In the genomic region with DNA sequence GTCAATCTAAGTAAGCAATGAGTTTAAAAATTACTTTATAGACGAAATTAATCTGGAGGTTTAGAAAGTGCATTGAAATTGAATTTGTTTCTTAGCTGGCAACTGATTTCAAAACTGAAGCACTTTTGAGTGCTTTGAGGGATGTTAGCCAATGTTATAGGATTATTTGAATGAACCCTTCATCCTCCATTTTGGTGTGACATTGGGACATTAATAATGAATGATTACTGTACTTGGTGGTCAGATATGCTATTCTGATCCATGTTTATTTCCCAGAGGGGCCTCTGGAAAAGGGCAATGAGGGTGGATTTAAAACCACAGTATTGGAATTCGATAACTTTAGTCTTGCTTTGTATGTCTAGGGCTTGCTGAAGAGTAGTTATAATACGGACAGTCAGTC, we compare ENCODE assay signal across 17 cellular contexts.
A peak's percentile ranks its signal among the peaks of the same experiment; 100 is the strongest.
DNase-seq lines count a peak whose midpoint lies in the region; ATAC-seq, FAIRE-seq and TF ChIP-seq lines count a peak whose summit lies in the region.
"Had no signal": no experiment of that assay in that cellular context is flagged by ENCODE, and none has a peak within 500 bp of the region (broad histone marks: within the 10 kb centered on the region; RNA-seq: fewer than 3 reads in every experiment).

No MANE protein-coding gene starts in this region.

- H3K36me3 ChIP-seq in skeletal muscle tissue (ENCODE audit: control insufficient read depth in 3 of 3, insufficient read depth in 3 of 3, low read length in 3 of 3): no peaks in the 10 kb centered on the region
- no peaks in the 10 kb centered on the region for H3K36me3 ChIP-seq in effector memory CD4-positive, alpha-beta T cell (ENCODE audit: control insufficient read depth, insufficient read depth, low read length)
- H3K36me3 ChIP-seq: BLaER1 treated with 17β-estradiol and CSF1 and Interleukin-3, amounts not matched to agents 10 nM and 100 nM had no signal

- TF ChIP-seq POLR2A in H54 (IDR thresholded peaks at IDR 0.05; ENCODE audit: low read depth, low read length): no peak

- no peak for ATAC-seq in SK-N-SH treated with all-trans-retinoic acid at 6 μM for 48 hours

- H3K27ac ChIP-seq in layer of hippocampus (ENCODE audit: low read depth, low read length) (peak overlapping the region; percentile 76), skeletal muscle tissue (ENCODE audit: low read depth, low read length) (peak overlapping the region; percentile 19)
- H3K27ac ChIP-seq in effector memory CD4-positive, alpha-beta T cell (ENCODE audit: insufficient read depth, low read length, poor library complexity, severe bottlenecking): no peak overlapping the region
- H3K27ac ChIP-seq: BLaER1 treated with 17β-estradiol and CSF1 and Interleukin-3, amounts not matched to agents 10 nM and 100 nM; RWPE1 had no signal

- DNase-seq in H54 (ENCODE audit: insufficient read length, low spot score): no peak
- no peak for DNase-seq in effector memory CD4-positive, alpha-beta T cell
- no peak for DNase-seq in stimulated activated CD4-positive, alpha-beta T cell treated with anti-CD3 and anti-CD28 coated beads, Interleukin-4, amount 100 ng/mL, for 4 hours
- DNase-seq in kidney tubule cell (ENCODE audit: low spot score): no peak
- DNase-seq: KBM-7; NCI-H1092; NCI-H1694; NCI-H345; NCI-H526 treated with DMSO at 0.1 percent for 48 hours; NK-92 treated with Interleukin-12 subunit alpha and Interleukin-12 subunit beta, amount 100 ng/mL, for 24 hours; OCI-M1 had no signal

- H3K27me3 ChIP-seq in layer of hippocampus (ENCODE audit: control insufficient read depth, insufficient read depth, low read length): no peaks in the 10 kb centered on the region
- H3K27me3 ChIP-seq in skeletal muscle tissue (ENCODE audit: control insufficient read depth in 3 of 3, insufficient read depth in 3 of 3, low read length in 3 of 3): no peaks in the 10 kb centered on the region
- H3K27me3 ChIP-seq in effector memory CD4-positive, alpha-beta T cell (replicated peaks; ENCODE audit: control insufficient read depth, insufficient read depth, low read length, poor library complexity, severe bottlenecking): no peaks in the 10 kb centered on the region
- H3K27me3 ChIP-seq: BLaER1 treated with 17β-estradiol and CSF1 and Interleukin-3, amounts not matched to agents 10 nM and 100 nM had no signal

- H3K9ac ChIP-seq in skeletal muscle tissue (ENCODE audit: low read depth in 1 of 3, low read length in 3 of 3): peak overlapping the region in 1 of 3 donors; percentile 5

- H3K4me1 ChIP-seq in skeletal muscle tissue (ENCODE audit: control insufficient read depth in 3 of 3, insufficient read depth in 3 of 3, low read length in 3 of 3): peaks cover 19 to 32% (median 30%) of the 10 kb centered on the region in 3 donors
- no peaks in the 10 kb centered on the region for H3K4me1 ChIP-seq in effector memory CD4-positive, alpha-beta T cell (ENCODE audit: control insufficient read depth, insufficient read depth, low read length, poor library complexity, severe bottlenecking)
- H3K4me1 ChIP-seq: BLaER1 treated with 17β-estradiol and CSF1 and Interleukin-3, amounts not matched to agents 10 nM and 100 nM had no signal

- no peak overlapping the region for H3K4me3 ChIP-seq in skeletal muscle tissue (ENCODE audit: low read length in 3 of 3)
- no peak overlapping the region for H3K4me3 ChIP-seq in effector memory CD4-positive, alpha-beta T cell (ENCODE audit: insufficient read depth, low read depth, low read length, poor library complexity, severe bottlenecking)
- H3K4me3 ChIP-seq: BLaER1 treated with 17β-estradiol and CSF1 and Interleukin-3, amounts not matched to agents 10 nM and 100 nM had no signal

- no peaks in the 10 kb centered on the region for H3K9me3 ChIP-seq in skeletal muscle tissue (ENCODE audit: control insufficient read depth in 3 of 3, low read length in 3 of 3)
- no peaks in the 10 kb centered on the region for H3K9me3 ChIP-seq in effector memory CD4-positive, alpha-beta T cell (ENCODE audit: control insufficient read depth, low read length)

- peak; percentile 23 for FAIRE-seq in H54 (lab: Jason Lieb, UNC)
- FAIRE-seq: HTR-8/SVneo had no signal

TF ChIP-seq in SK-N-SH treated with all-trans-retinoic acid at 6 μM for 48 hours, 23 proteins besides CTCF, POLR2A, EP300 and RAD21 (continues in another document):
- TF ChIP-seq RARB (CRISPR knock-in tag; IDR thresholded peaks at IDR 0.05): no peak
- no peak for TF ChIP-seq ESRRG (CRISPR knock-in tag; IDR thresholded peaks at IDR 0.05)
- no peak for TF ChIP-seq OSR1 (CRISPR knock-in tag; IDR thresholded peaks at IDR 0.05)
- peak; percentile 49; the same call in 1 of the 2 replicates for TF ChIP-seq ISL1 (CRISPR knock-in tag; IDR thresholded peaks at IDR 0.05)
- no peak for TF ChIP-seq ZNF565 (CRISPR knock-in tag; conservative IDR thresholded peaks at IDR 0.05; ENCODE audit: low read depth)
- no peak for TF ChIP-seq TCF4 (CRISPR knock-in tag; IDR thresholded peaks at IDR 0.05; ENCODE audit: borderline replicate concordance)
- no peak for TF ChIP-seq ZNF70 (CRISPR knock-in tag; IDR thresholded peaks at IDR 0.05)
- TF ChIP-seq ZNF8 (CRISPR knock-in tag; IDR thresholded peaks at IDR 0.05): no peak
- TF ChIP-seq ZC3H10 (CRISPR knock-in tag; IDR thresholded peaks at IDR 0.05): no peak
- no peak for TF ChIP-seq ZFP30 (CRISPR knock-in tag; IDR thresholded peaks at IDR 0.05)
- TF ChIP-seq, protein P1, sequence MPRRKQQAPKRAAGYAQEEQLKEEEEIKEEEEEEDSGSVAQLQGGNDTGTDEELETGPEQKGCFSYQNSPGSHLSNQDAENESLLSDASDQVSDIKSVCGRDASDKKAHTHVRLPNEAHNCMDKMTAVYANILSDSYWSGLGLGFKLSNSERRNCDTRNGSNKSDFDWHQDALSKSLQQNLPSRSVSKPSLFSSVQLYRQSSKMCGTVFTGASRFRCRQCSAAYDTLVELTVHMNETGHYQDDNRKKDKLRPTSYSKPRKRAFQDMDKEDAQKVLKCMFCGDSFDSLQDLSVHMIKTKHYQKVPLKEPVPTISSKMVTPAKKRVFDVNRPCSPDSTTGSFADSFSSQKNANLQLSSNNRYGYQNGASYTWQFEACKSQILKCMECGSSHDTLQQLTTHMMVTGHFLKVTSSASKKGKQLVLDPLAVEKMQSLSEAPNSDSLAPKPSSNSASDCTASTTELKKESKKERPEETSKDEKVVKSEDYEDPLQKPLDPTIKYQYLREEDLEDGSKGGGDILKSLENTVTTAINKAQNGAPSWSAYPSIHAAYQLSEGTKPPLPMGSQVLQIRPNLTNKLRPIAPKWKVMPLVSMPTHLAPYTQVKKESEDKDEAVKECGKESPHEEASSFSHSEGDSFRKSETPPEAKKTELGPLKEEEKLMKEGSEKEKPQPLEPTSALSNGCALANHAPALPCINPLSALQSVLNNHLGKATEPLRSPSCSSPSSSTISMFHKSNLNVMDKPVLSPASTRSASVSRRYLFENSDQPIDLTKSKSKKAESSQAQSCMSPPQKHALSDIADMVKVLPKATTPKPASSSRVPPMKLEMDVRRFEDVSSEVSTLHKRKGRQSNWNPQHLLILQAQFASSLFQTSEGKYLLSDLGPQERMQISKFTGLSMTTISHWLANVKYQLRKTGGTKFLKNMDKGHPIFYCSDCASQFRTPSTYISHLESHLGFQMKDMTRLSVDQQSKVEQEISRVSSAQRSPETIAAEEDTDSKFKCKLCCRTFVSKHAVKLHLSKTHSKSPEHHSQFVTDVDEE (CRISPR knock-in tag; IDR thresholded peaks at IDR 0.05): no peak
- TF ChIP-seq, protein P2, sequence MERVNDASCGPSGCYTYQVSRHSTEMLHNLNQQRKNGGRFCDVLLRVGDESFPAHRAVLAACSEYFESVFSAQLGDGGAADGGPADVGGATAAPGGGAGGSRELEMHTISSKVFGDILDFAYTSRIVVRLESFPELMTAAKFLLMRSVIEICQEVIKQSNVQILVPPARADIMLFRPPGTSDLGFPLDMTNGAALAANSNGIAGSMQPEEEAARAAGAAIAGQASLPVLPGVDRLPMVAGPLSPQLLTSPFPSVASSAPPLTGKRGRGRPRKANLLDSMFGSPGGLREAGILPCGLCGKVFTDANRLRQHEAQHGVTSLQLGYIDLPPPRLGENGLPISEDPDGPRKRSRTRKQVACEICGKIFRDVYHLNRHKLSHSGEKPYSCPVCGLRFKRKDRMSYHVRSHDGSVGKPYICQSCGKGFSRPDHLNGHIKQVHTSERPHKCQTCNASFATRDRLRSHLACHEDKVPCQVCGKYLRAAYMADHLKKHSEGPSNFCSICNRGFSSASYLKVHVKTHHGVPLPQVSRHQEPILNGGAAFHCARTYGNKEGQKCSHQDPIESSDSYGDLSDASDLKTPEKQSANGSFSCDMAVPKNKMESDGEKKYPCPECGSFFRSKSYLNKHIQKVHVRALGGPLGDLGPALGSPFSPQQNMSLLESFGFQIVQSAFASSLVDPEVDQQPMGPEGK (CRISPR knock-in tag; IDR thresholded peaks at IDR 0.05; ENCODE audit: borderline replicate concordance): peak; percentile 18; the same call in 1 of the 2 replicates
- TF ChIP-seq BACH2 (CRISPR knock-in tag; IDR thresholded peaks at IDR 0.05; ENCODE audit: borderline replicate concordance): no peak
- 0 out of 2 replicates have a peak, but pooled peaks have one; percentile 26 for TF ChIP-seq GLIS3 (CRISPR knock-in tag; IDR thresholded peaks at IDR 0.05)
- TF ChIP-seq ZFP3 (CRISPR knock-in tag; IDR thresholded peaks at IDR 0.05): peak; percentile 53; the same call in 1 of the 2 replicates
- TF ChIP-seq PPARA (CRISPR knock-in tag; IDR thresholded peaks at IDR 0.05; ENCODE audit: borderline replicate concordance): no peak
- TF ChIP-seq SNAI2 (CRISPR knock-in tag; IDR thresholded peaks at IDR 0.05): no peak
- peak; percentile 93 for TF ChIP-seq CSDC2 (CRISPR knock-in tag; IDR thresholded peaks at IDR 0.05)
- TF ChIP-seq ARNTL (CRISPR knock-in tag; IDR thresholded peaks at IDR 0.05; ENCODE audit: borderline replicate concordance, low read depth): no peak
- TF ChIP-seq TOX (CRISPR knock-in tag; IDR thresholded peaks at IDR 0.05; ENCODE audit: borderline replicate concordance): no peak
- TF ChIP-seq, protein P3, sequence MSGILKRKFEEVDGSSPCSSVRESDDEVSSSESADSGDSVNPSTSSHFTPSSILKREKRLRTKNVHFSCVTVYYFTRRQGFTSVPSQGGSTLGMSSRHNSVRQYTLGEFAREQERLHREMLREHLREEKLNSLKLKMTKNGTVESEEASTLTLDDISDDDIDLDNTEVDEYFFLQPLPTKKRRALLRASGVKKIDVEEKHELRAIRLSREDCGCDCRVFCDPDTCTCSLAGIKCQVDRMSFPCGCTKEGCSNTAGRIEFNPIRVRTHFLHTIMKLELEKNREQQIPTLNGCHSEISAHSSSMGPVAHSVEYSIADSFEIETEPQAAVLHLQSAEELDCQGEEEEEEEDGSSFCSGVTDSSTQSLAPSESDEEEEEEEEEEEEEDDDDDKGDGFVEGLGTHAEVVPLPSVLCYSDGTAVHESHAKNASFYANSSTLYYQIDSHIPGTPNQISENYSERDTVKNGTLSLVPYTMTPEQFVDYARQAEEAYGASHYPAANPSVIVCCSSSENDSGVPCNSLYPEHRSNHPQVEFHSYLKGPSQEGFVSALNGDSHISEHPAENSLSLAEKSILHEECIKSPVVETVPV (CRISPR knock-in tag; IDR thresholded peaks at IDR 0.05): no peak
